In genomic region chr3:166829896-166830295, GRCh38 we compare ENCODE assay signal across 18 cellular contexts.
DNase-seq lines count a peak whose midpoint lies in the region; ATAC-seq and TF ChIP-seq lines count a peak whose summit lies in the region.
"Had no signal": no experiment of that assay in that cellular context is flagged by ENCODE, and none has a peak within 500 bp of the region (broad histone marks: within the 10 kb centered on the region; RNA-seq: fewer than 3 reads in every experiment).

No MANE protein-coding gene starts in this region.

- no peak for TF ChIP-seq POLR2A in right lobe of liver (IDR thresholded peaks at IDR 0.05)

- H3K4me1 ChIP-seq in right lobe of liver, result peaks cover 0 to 12% (median 0%) of the 10 kb centered on the region in 4 donors

- in situ Hi-C loops in Caki2 (cut with HindIII; ENCODE audit: low pct_unique_long_range_greater_than_20kb, low sequenced_read_pairs), result no loop called here

- DNase-seq in Caki2 (ENCODE audit: low read depth) (peak; percentile 69), NCI-H1417 (lab: John Stamatoyannopoulos, UW) (peak in 2 of 3 experiments; percentile 67 to 93), SHP77 treated with DMSO at 0.1 percent for 48 hours (lab: John Stamatoyannopoulos, UW) (peak; percentile 82), right lobe of liver (no peak), amygdala (lab: John Stamatoyannopoulos, UW) (no peak), dedifferentiated amniotic fluid mesenchymal stem cell (ENCODE audit: extremely low spot score) (no peak)
- no peak for DNase-seq in natural killer cell treated with Interleukin-12 subunit alpha and Interleukin-12 subunit beta and Interleukin-15 and Interleukin-18, amount 100 ng/mL, for 72 hours (ENCODE audit: low spot score)
- no peak for DNase-seq in effector CD4-positive, alpha-beta T cell
- DNase-seq: activated CD8-positive, alpha-beta memory T cell treated with anti-CD3 and anti-CD28 coated beads, Interleukin-2, amount 50 U/mL, for 48 hours; activated naive CD4-positive, alpha-beta T cell treated with anti-CD3 and anti-CD28 coated beads, Interleukin-2, amount 10 ng/mL, durations not matched to agents 7 days and 5 days; DND-41; immature natural killer cell; MV-4-11; NCI-H446 had no signal

- H3K27ac ChIP-seq in right lobe of liver, result no peak overlapping the region
- H3K27ac ChIP-seq: cardiac muscle cell had no signal

- TF ChIP-seq CTCF in right lobe of liver (IDR thresholded peaks at IDR 0.05), result no peak

- ATAC-seq in right lobe of liver, result peak; percentile 83 to 100 (median 98)
- no peak for ATAC-seq in natural killer cell treated with Interleukin-12 subunit alpha and Interleukin-12 subunit beta and Interleukin-15 and Interleukin-18, amount 100 ng/mL, for 72 hours

- H3K27me3 ChIP-seq in right lobe of liver, result no peaks in the 10 kb centered on the region
- H3K27me3 ChIP-seq: cardiac muscle cell had no signal

- no peaks in the 10 kb centered on the region for H3K27me3 Mint-ChIP-seq in natural killer cell treated with Interleukin-12 subunit alpha and Interleukin-12 subunit beta and Interleukin-15 and Interleukin-18, amount 100 ng/mL, for 72 hours
- H3K27me3 Mint-ChIP-seq: activated naive CD4-positive, alpha-beta T cell treated with anti-CD3 and anti-CD28 coated beads, Interleukin-2, amount 10 ng/mL, durations not matched to agents 7 days and 5 days; B cell; stimulated activated naive CD8-positive, alpha-beta T cell treated with anti-CD3 and anti-CD28 coated beads, Interleukin-15, Interleukin-2, amounts not matched to agents 100 ng/mL and 50 ng/mL, for 24 hours had no signal

- intact Hi-C loops in right lobe of liver (cut with DNase I), result no loop called here

- peaks cover 9% of the 10 kb centered on the region for H3K9me3 Mint-ChIP-seq in natural killer cell treated with Interleukin-12 subunit alpha and Interleukin-12 subunit beta and Interleukin-15 and Interleukin-18, amount 100 ng/mL, for 72 hours
- H3K9me3 Mint-ChIP-seq: activated naive CD4-positive, alpha-beta T cell treated with anti-CD3 and anti-CD28 coated beads, Interleukin-2, amount 10 ng/mL, durations not matched to agents 7 days and 5 days had no signal

- H3K9me3 ChIP-seq in right lobe of liver, result no peaks in the 10 kb centered on the region

- no peak overlapping the region for H3K27ac Mint-ChIP-seq in natural killer cell treated with Interleukin-12 subunit alpha and Interleukin-12 subunit beta and Interleukin-15 and Interleukin-18, amount 100 ng/mL, for 72 hours
- H3K27ac Mint-ChIP-seq: activated naive CD4-positive, alpha-beta T cell treated with anti-CD3 and anti-CD28 coated beads, Interleukin-2, amount 10 ng/mL, durations not matched to agents 7 days and 5 days; B cell; immature natural killer cell; stimulated activated naive CD8-positive, alpha-beta T cell treated with anti-CD3 and anti-CD28 coated beads, Interleukin-15, Interleukin-2, amounts not matched to agents 100 ng/mL and 50 ng/mL, for 24 hours; T-helper 1 cell treated with Interleukin-12 subunit alpha and Interleukin-12 subunit beta and Interleukin-4 antibody, amounts not matched to agents 30 μg/mL and 1 μg/mL, for 36 hours had no signal

- H3K4me3 ChIP-seq in right lobe of liver, result no peak overlapping the region
- H3K4me3 ChIP-seq: cardiac muscle cell had no signal

- no peaks in the 10 kb centered on the region for H3K4me1 Mint-ChIP-seq in natural killer cell treated with Interleukin-12 subunit alpha and Interleukin-12 subunit beta and Interleukin-15 and Interleukin-18, amount 100 ng/mL, for 72 hours (ENCODE audit: low read depth in 2 of 2)
- H3K4me1 Mint-ChIP-seq: activated naive CD4-positive, alpha-beta T cell treated with anti-CD3 and anti-CD28 coated beads, Interleukin-2, amount 10 ng/mL, durations not matched to agents 7 days and 5 days; B cell; immature natural killer cell had no signal

- no peak overlapping the region for H3K4me3 Mint-ChIP-seq in natural killer cell treated with Interleukin-12 subunit alpha and Interleukin-12 subunit beta and Interleukin-15 and Interleukin-18, amount 100 ng/mL, for 72 hours
- H3K4me3 Mint-ChIP-seq: activated naive CD4-positive, alpha-beta T cell treated with anti-CD3 and anti-CD28 coated beads, Interleukin-2, amount 10 ng/mL, durations not matched to agents 7 days and 5 days; B cell; immature natural killer cell; stimulated activated naive CD8-positive, alpha-beta T cell treated with anti-CD3 and anti-CD28 coated beads, Interleukin-15, Interleukin-2, amounts not matched to agents 100 ng/mL and 50 ng/mL, for 24 hours; T-helper 1 cell treated with Interleukin-12 subunit alpha and Interleukin-12 subunit beta and Interleukin-4 antibody, amounts not matched to agents 30 μg/mL and 1 μg/mL, for 36 hours had no signal

- H3K36me3 ChIP-seq in right lobe of liver, result no peaks in the 10 kb centered on the region
- H3K36me3 ChIP-seq: cardiac muscle cell had no signal

- WGBS in right lobe of liver (ENCODE audit: insufficient coverage, low coverage, low lambda C conversion rate, missing lambda C conversion rate), result 29% methylated on average over 3 of the region's 3 CpGs

- peaks cover 6% of the 10 kb centered on the region for H3K36me3 Mint-ChIP-seq in natural killer cell treated with Interleukin-12 subunit alpha and Interleukin-12 subunit beta and Interleukin-15 and Interleukin-18, amount 100 ng/mL, for 72 hours
- H3K36me3 Mint-ChIP-seq: activated naive CD4-positive, alpha-beta T cell treated with anti-CD3 and anti-CD28 coated beads, Interleukin-2, amount 10 ng/mL, durations not matched to agents 7 days and 5 days; immature natural killer cell had no signal

Comparison
In these comparisons a context has a peak if more than half of its experiments do, and no peak if none do; other contexts are left out.
1. DNase-seq: peak in Caki2 (single experiment), NCI-H1417 (2 of 3) and SHP77 treated with DMSO at 0.1 percent for 48 hours (single experiment); none in right lobe of liver (0 of 3), amygdala (0 of 56), natural killer cell treated with Interleukin-12 subunit alpha and Interleukin-12 subunit beta and Interleukin-15 and Interleukin-18, amount 100 ng/mL, for 72 hours (single experiment), effector CD4-positive, alpha-beta T cell (single experiment) and dedifferentiated amniotic fluid mesenchymal stem cell (single experiment).
2. ATAC-seq: peak in right lobe of liver (4 of 4); none in natural killer cell treated with Interleukin-12 subunit alpha and Interleukin-12 subunit beta and Interleukin-15 and Interleukin-18, amount 100 ng/mL, for 72 hours (0 of 2).